17 cellular contexts compared by ENCODE assay signal in genomic region chr9:127112683-127113539, GRCh38. TPM values are rescaled to one million over a fixed set of nuclear protein-coding genes. Genes with fewer than 3 reads are reported as not detected.
DNase-seq lines count a peak whose midpoint lies in the region; ATAC-seq and TF ChIP-seq lines count a peak whose summit lies in the region.
"Had no signal": no experiment of that assay in that cellular context is flagged by ENCODE, and none has a peak within 500 bp of the region (broad histone marks: within the 10 kb centered on the region; RNA-seq: fewer than 3 reads in every experiment).

No MANE protein-coding gene starts in this region.

- DNase-seq in COLO668 (lab: John Stamatoyannopoulos, UW; ENCODE audit: unreplicated experiment) (peak; percentile 18), MG63 (peak; percentile 52), epithelial cell of esophagus (ENCODE audit: low read depth) (peak; percentile 72), EL (no peak), MV-4-11 (lab: John Stamatoyannopoulos, UW) (no peak), inferior parietal cortex (ENCODE audit: extremely low spot score) (no peak)
- DNase-seq: activated effector memory CD4-positive, alpha-beta T cell treated with Interleukin-2 at 50 U/mL for 16 hours; amygdala; erythroblast; hippocampal formation; MM.1S; naive thymus-derived CD4-positive, alpha-beta T cell; NCI-H2081 treated with DMSO at 0.1 percent for 48 hours; stimulated activated CD4-positive, alpha-beta T cell treated with anti-CD3 and anti-CD28 coated beads, Interleukin-1b, Interleukin-23, amount 100 ng/mL, for 48 hours; upper lobe of left lung had no signal

- no peak overlapping the region for H3K9ac ChIP-seq in muscle layer of colon (ENCODE audit: low read length)

- H3K27me3 ChIP-seq in MG63 (no peaks in the 10 kb centered on the region), muscle layer of colon (ENCODE audit: control insufficient read depth in 1 of 2, insufficient read depth in 2 of 2, low read length in 2 of 2) (no peaks in the 10 kb centered on the region)
- H3K27me3 ChIP-seq: upper lobe of left lung had no signal

- peaks cover 73% of the 10 kb centered on the region for H3K4me1 ChIP-seq in muscle layer of colon (ENCODE audit: insufficient read depth, low read length)

- H3K27ac ChIP-seq in muscle layer of colon (ENCODE audit: low read depth, low read length), result peak overlapping the region; percentile 57
- H3K27ac ChIP-seq: upper lobe of left lung had no signal

- H3K4me3 ChIP-seq in MG63, result no peak overlapping the region
- no peak overlapping the region for H3K4me3 ChIP-seq in epithelial cell of esophagus (ENCODE audit: low read length)
- H3K4me3 ChIP-seq in muscle layer of colon (ENCODE audit: low read depth in 1 of 2, low read length in 2 of 2), result peak overlapping the region in 1 of 2 donors; percentile 0
- H3K4me3 ChIP-seq: upper lobe of left lung had no signal

- H3K9me3 ChIP-seq in MG63, result no peaks in the 10 kb centered on the region
- H3K9me3 ChIP-seq in muscle layer of colon (ENCODE audit: low read length), result no peaks in the 10 kb centered on the region
- H3K9me3 ChIP-seq: upper lobe of left lung had no signal

- H3K36me3 ChIP-seq in MG63 (no peaks in the 10 kb centered on the region), muscle layer of colon (ENCODE audit: insufficient read depth, low read length) (no peaks in the 10 kb centered on the region)

- TF ChIP-seq CTCF in epithelial cell of esophagus (IDR thresholded peaks at IDR 0.05; ENCODE audit: insufficient read depth, low read depth, low read length, missing control alignments), result no peak

- no peak for ATAC-seq in HG03521 (IDR thresholded peaks at IDR 0.05; ENCODE audit: unreplicated experiment)
- ATAC-seq: naive thymus-derived CD4-positive, alpha-beta T cell had no signal

RNA-seq across cellular contexts. Expression of gene ANGPTL2, which starts 9.5 kb away (rescaled TPM):
- 7.1 and 8.1 TPM in 2 replicates for total RNA-seq in MG63 (2014; rRNA removed; shearing (Covaris generic); ENCODE audit: low replicate concordance)
- total RNA-seq: naive thymus-derived CD4-positive, alpha-beta T cell had no signal

Comparison
In these comparisons a context has a peak if more than half of its experiments do, and no peak if none do; other contexts are left out.
1. DNase-seq: peak in COLO668 (single experiment), MG63 (single experiment) and epithelial cell of esophagus (single experiment); none in EL (single experiment), MV-4-11 (single experiment) and inferior parietal cortex (single experiment).